In the genomic region with DNA sequence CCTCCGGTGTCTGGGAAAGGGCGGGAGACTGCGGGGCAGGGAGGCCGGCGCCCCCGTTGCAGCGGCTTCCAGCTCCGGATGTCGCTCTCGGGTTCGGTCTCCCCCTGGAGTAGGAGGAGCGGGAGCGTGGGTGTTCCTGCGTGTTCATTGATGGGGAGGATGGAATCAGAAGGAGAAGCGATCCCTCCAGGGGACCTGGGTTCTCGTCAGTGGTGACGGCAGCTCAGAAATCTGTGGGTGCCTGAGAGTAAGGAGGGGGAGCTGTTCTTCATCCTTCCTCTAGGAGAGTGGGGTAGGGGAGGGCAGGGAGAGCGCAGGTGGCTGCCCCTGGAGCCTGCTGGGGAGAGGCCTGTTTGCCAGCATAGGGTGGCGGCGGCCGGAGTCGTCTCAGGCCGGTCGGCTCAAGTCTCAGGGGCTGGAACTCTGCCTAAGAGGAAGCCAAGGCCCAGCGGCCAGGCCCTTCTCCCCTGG, we compare ENCODE assay signal across 8 cellular contexts. TPM values are rescaled to one million over a fixed set of nuclear protein-coding genes. Genes with fewer than 3 reads are reported as not detected.
DNase-seq lines count a peak whose midpoint lies in the region; ATAC-seq and FAIRE-seq lines count a peak whose summit lies in the region.

No MANE protein-coding gene starts in this region.

- H3K9me3 ChIP-seq in endocrine pancreas (ENCODE audit: control insufficient read depth, low read length) (no peaks in the 10 kb centered on the region), mononuclear cell (ENCODE audit: low read depth, low read length) (no peaks in the 10 kb centered on the region)

- H3K27me3 ChIP-seq in endocrine pancreas (ENCODE audit: control insufficient read depth, insufficient read depth, low read length) = no peaks in the 10 kb centered on the region
- H3K27me3 ChIP-seq in mononuclear cell (ENCODE audit: insufficient read depth, low read length) = peaks cover 3% of the 10 kb centered on the region

- H3K27ac Mint-ChIP-seq in activated CD4-positive, alpha-beta T cell treated with anti-CD3 and anti-CD28 coated beads, Interleukin-2, amount 10 ng/mL, durations not matched to agents 24 days and 14 days = peak overlapping the region; percentile 61
- peak overlapping the region; percentile 76 for H3K27ac Mint-ChIP-seq in stimulated activated effector memory CD8-positive, alpha-beta T cell treated with anti-CD3 and anti-CD28 coated beads, Interleukin-12 subunit alpha, Interleukin-12 subunit beta, amount 100 ng/mL, for 72 hours

- peaks cover 17% of the 10 kb centered on the region for H3K4me1 Mint-ChIP-seq in activated CD4-positive, alpha-beta T cell treated with anti-CD3 and anti-CD28 coated beads, Interleukin-2, amount 10 ng/mL, durations not matched to agents 24 days and 14 days
- H3K4me1 Mint-ChIP-seq in stimulated activated effector memory CD8-positive, alpha-beta T cell treated with anti-CD3 and anti-CD28 coated beads, Interleukin-12 subunit alpha, Interleukin-12 subunit beta, amount 100 ng/mL, for 72 hours = peaks cover 32% of the 10 kb centered on the region

- peak overlapping the region; percentile 97 for H3K4me3 Mint-ChIP-seq in activated CD4-positive, alpha-beta T cell treated with anti-CD3 and anti-CD28 coated beads, Interleukin-2, amount 10 ng/mL, durations not matched to agents 24 days and 14 days
- peak overlapping the region; percentile 89 for H3K4me3 Mint-ChIP-seq in stimulated activated effector memory CD8-positive, alpha-beta T cell treated with anti-CD3 and anti-CD28 coated beads, Interleukin-12 subunit alpha, Interleukin-12 subunit beta, amount 100 ng/mL, for 72 hours

- DNase-seq in CD1c-positive myeloid dendritic cell (ENCODE audit: extremely low spot score) (peak; percentile 91), HTR-8/SVneo (ENCODE audit: insufficient read length, low spot score) (peak; percentile 53), NCI-H446 (lab: John Stamatoyannopoulos, UW) (no peak), COR-L47 (lab: John Stamatoyannopoulos, UW) (no peak)
- peak; percentile 76 for DNase-seq in activated CD4-positive, alpha-beta T cell treated with anti-CD3 and anti-CD28 coated beads, Interleukin-2, amount 10 ng/mL, durations not matched to agents 24 days and 14 days
- DNase-seq in stimulated activated effector memory CD8-positive, alpha-beta T cell treated with anti-CD3 and anti-CD28 coated beads, Interleukin-12 subunit alpha, Interleukin-12 subunit beta, amount 100 ng/mL, for 72 hours (ENCODE audit: low spot score in 2 of 2) = peak; percentile 32 to 72

- intact Hi-C loops in activated CD4-positive, alpha-beta T cell treated with anti-CD3 and anti-CD28 coated beads, Interleukin-2, amount 10 ng/mL, durations not matched to agents 24 days and 14 days (cut with micrococcal nuclease) = loop anchor here (2.0 to 10.0 kb wide), 3 partner anchors 16 to 198 kb away; no protein-coding TSS in a partner anchor

- peak; percentile 49 for ATAC-seq in stimulated activated effector memory CD8-positive, alpha-beta T cell treated with anti-CD3 and anti-CD28 coated beads, Interleukin-12 subunit alpha, Interleukin-12 subunit beta, amount 100 ng/mL, for 72 hours

- no peaks in the 10 kb centered on the region for H3K36me3 ChIP-seq in endocrine pancreas (ENCODE audit: control insufficient read depth, insufficient read depth, low read length)

- peaks cover 52% of the 10 kb centered on the region for H3K27me3 Mint-ChIP-seq in activated CD4-positive, alpha-beta T cell treated with anti-CD3 and anti-CD28 coated beads, Interleukin-2, amount 10 ng/mL, durations not matched to agents 24 days and 14 days

- H3K36me3 Mint-ChIP-seq in activated CD4-positive, alpha-beta T cell treated with anti-CD3 and anti-CD28 coated beads, Interleukin-2, amount 10 ng/mL, durations not matched to agents 24 days and 14 days (ENCODE audit: low read depth) = peaks cover 5% of the 10 kb centered on the region
- H3K36me3 Mint-ChIP-seq in stimulated activated effector memory CD8-positive, alpha-beta T cell treated with anti-CD3 and anti-CD28 coated beads, Interleukin-12 subunit alpha, Interleukin-12 subunit beta, amount 100 ng/mL, for 72 hours = no peaks in the 10 kb centered on the region

- H3K4me3 ChIP-seq in endocrine pancreas (ENCODE audit: control insufficient read depth, insufficient read depth, low read length) (no peak overlapping the region), mononuclear cell (ENCODE audit: low read length) (peak overlapping the region; percentile 81)

- no peaks in the 10 kb centered on the region for H3K4me1 ChIP-seq in endocrine pancreas (ENCODE audit: control insufficient read depth, insufficient read depth, low read length)
- H3K4me1 ChIP-seq in mononuclear cell (ENCODE audit: insufficient read depth, low read length) = peaks cover 66% of the 10 kb centered on the region

- no peaks in the 10 kb centered on the region for H3K9me3 Mint-ChIP-seq in activated CD4-positive, alpha-beta T cell treated with anti-CD3 and anti-CD28 coated beads, Interleukin-2, amount 10 ng/mL, durations not matched to agents 24 days and 14 days
- H3K9me3 Mint-ChIP-seq in stimulated activated effector memory CD8-positive, alpha-beta T cell treated with anti-CD3 and anti-CD28 coated beads, Interleukin-12 subunit alpha, Interleukin-12 subunit beta, amount 100 ng/mL, for 72 hours = no peaks in the 10 kb centered on the region

- peak; percentile 38 for FAIRE-seq in HTR-8/SVneo (lab: Jason Lieb, UNC)

- H3K9ac ChIP-seq in endocrine pancreas (ENCODE audit: control insufficient read depth, insufficient read depth, low read length) = peak overlapping the region; percentile 50

RNA-seq across cellular contexts. Expression of a gene that starts 1.1 kb away (rescaled TPM):
- total RNA-seq in activated CD4-positive, alpha-beta T cell treated with anti-CD3 and anti-CD28 coated beads, Interleukin-2, amount 10 ng/mL, durations not matched to agents 24 days and 14 days = 10.9 and 14.8 TPM in 2 replicates
- total RNA-seq in mononuclear cell = 16.3 TPM

Comparison
In these comparisons a context has a peak if more than half of its experiments do, and no peak if none do; other contexts are left out.
1. DNase-seq: peak in CD1c-positive myeloid dendritic cell (single experiment), HTR-8/SVneo (single experiment), activated CD4-positive, alpha-beta T cell treated with anti-CD3 and anti-CD28 coated beads, Interleukin-2, amount 10 ng/mL, durations not matched to agents 24 days and 14 days (single experiment) and stimulated activated effector memory CD8-positive, alpha-beta T cell treated with anti-CD3 and anti-CD28 coated beads, Interleukin-12 subunit alpha, Interleukin-12 subunit beta, amount 100 ng/mL, for 72 hours (2 of 2); none in NCI-H446 (0 of 2) and COR-L47 (single experiment).